ENCODE assay signal across 18 cellular contexts in the genomic region with DNA sequence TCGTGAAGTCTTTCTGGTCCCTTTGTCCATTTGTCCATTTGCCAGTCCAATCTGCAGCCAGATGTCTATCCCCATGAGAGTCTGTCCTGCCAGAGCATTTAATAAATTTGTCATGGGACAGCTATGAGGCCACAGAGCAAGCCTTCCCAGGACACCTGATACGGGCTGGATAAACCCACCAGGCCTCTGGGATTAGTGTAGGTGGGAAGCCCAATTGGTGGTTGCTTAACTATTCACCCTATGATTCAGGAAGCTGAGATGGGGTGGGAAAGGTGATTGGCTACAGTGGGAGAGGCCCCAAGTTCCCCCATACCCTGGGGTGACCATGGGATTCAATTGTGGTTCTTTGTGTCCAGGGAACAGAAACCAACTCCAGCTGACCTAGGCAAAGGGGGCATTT. TPM values are rescaled to one million over a fixed set of nuclear protein-coding genes. Genes with fewer than 3 reads are reported as not detected.
DNase-seq lines count a peak whose midpoint lies in the region; ATAC-seq and TF ChIP-seq lines count a peak whose summit lies in the region.
"Had no signal": no experiment of that assay in that cellular context is flagged by ENCODE, and none has a peak within 500 bp of the region (broad histone marks: within the 10 kb centered on the region; RNA-seq: fewer than 3 reads in every experiment).

No MANE protein-coding gene starts in this region.

- H3K9me3 Mint-ChIP-seq in activated T-helper 2 cell treated with anti-CD3 and anti-CD28 coated beads, Interferon-gamma antibody, Interleukin-2, Interleukin-4, amounts not matched to agents 10 μg/mL and 5 μg/mL and 100 μg/mL, durations not matched to agents 14 hours and 24 hours and 36 hours: peaks cover 3% of the 10 kb centered on the region

- H3K9me3 ChIP-seq in stomach (no peaks in the 10 kb centered on the region), body of pancreas (no peaks in the 10 kb centered on the region)
- H3K9me3 ChIP-seq: BLaER1 had no signal

- DNase-seq in activated CD8-positive, alpha-beta memory T cell treated with anti-CD3 and anti-CD28 coated beads for 24 hours: peak; percentile 41
- DNase-seq in activated CD8-positive, alpha-beta memory T cell treated with anti-CD3 and anti-CD28 coated beads, Interleukin-2, amount 50 U/mL, for 4 hours: no peak
- DNase-seq in activated T-helper 2 cell treated with anti-CD3 and anti-CD28 coated beads, Interferon-gamma antibody, Interleukin-2, Interleukin-4, amounts not matched to agents 10 μg/mL and 5 μg/mL and 100 μg/mL, durations not matched to agents 14 hours and 24 hours and 36 hours (ENCODE audit: low spot score): peak; percentile 2
- DNase-seq in mesenteric fat pad (ENCODE audit: low spot score) (peak; percentile 16), stomach (peak; percentile 9), GM13977 (ENCODE audit: low spot score) (no peak), body of pancreas (no peak)
- DNase-seq: CD8-positive, alpha-beta memory T cell; Kasumi-1; NCI-H1436; NCI-H2081; NCI-H2227 treated with DMSO at 0.1 percent for 48 hours; NCI-H524 treated with DMSO at 0.1 percent for 48 hours; OCI-M1 had no signal

- no peak for TF ChIP-seq EP300 in stomach (IDR thresholded peaks at IDR 0.05)

- no peak overlapping the region for H3K4me3 Mint-ChIP-seq in activated T-helper 2 cell treated with anti-CD3 and anti-CD28 coated beads, Interferon-gamma antibody, Interleukin-2, Interleukin-4, amounts not matched to agents 10 μg/mL and 5 μg/mL and 100 μg/mL, durations not matched to agents 14 hours and 24 hours and 36 hours (ENCODE audit: low read depth)
- H3K4me3 Mint-ChIP-seq: CD8-positive, alpha-beta memory T cell had no signal

- TF ChIP-seq CTCF in stomach (IDR thresholded peaks at IDR 0.05): no peak
- no peak for TF ChIP-seq CTCF in GM13977 (IDR thresholded peaks at IDR 0.05; ENCODE audit: extremely low read depth, insufficient read depth, missing control alignments)
- no peak for TF ChIP-seq CTCF in body of pancreas (IDR thresholded peaks at IDR 0.05)

- WGBS in stomach, 5 donors: 85 to 95% (median 88%) methylated on average over 2 of the region's 2 CpGs
- 87 to 96% methylated on average over 2 of the region's 2 CpGs for WGBS in body of pancreas, 2 donors

- H3K27me3 ChIP-seq in stomach (no peaks in the 10 kb centered on the region), body of pancreas (no peaks in the 10 kb centered on the region)
- H3K27me3 ChIP-seq: BLaER1 had no signal

- H3K4me1 ChIP-seq in stomach (peaks cover 0 to 8% (median 7%) of the 10 kb centered on the region in 4 donors), body of pancreas (peaks cover 15% of the 10 kb centered on the region)

- ATAC-seq in body of pancreas (no peak), GM21786 (IDR thresholded peaks at IDR 0.05; ENCODE audit: unreplicated experiment) (no peak)

- no peak overlapping the region for H3K27ac ChIP-seq in stomach
- no peak overlapping the region for H3K27ac ChIP-seq in body of pancreas
- H3K27ac ChIP-seq: 22Rv1, BLaER1, SK-N-MC had no signal

- H3K4me1 Mint-ChIP-seq in activated T-helper 2 cell treated with anti-CD3 and anti-CD28 coated beads, Interferon-gamma antibody, Interleukin-2, Interleukin-4, amounts not matched to agents 10 μg/mL and 5 μg/mL and 100 μg/mL, durations not matched to agents 14 hours and 24 hours and 36 hours (ENCODE audit: low read depth): peaks cover 23% of the 10 kb centered on the region

- no peaks in the 10 kb centered on the region for H3K36me3 ChIP-seq in stomach
- no peaks in the 10 kb centered on the region for H3K36me3 ChIP-seq in body of pancreas (replicated peaks in 1 of 2; ENCODE audit: insufficient read depth in 1 of 2, low read depth in 2 of 2)
- H3K36me3 ChIP-seq: BLaER1 had no signal

- H3K4me3 ChIP-seq in stomach (no peak overlapping the region), body of pancreas (no peak overlapping the region)
- H3K4me3 ChIP-seq: BLaER1, SK-N-MC had no signal

- intact Hi-C loops in activated T-helper 2 cell treated with anti-CD3 and anti-CD28 coated beads, Interferon-gamma antibody, Interleukin-2, Interleukin-4, amounts not matched to agents 10 μg/mL and 5 μg/mL and 100 μg/mL, durations not matched to agents 14 hours and 24 hours and 36 hours (cut with micrococcal nuclease): no loop called here
- intact Hi-C loops in stomach (cut with DNase I; ENCODE audit: low total_unique reads) (no loop called here), body of pancreas (cut with DNase I) (no loop called here)

- no peak for TF ChIP-seq POLR2A in stomach (IDR thresholded peaks at IDR 0.05)
- no peak for TF ChIP-seq POLR2A in body of pancreas (IDR thresholded peaks at IDR 0.05)

- no peak overlapping the region for H3K27ac Mint-ChIP-seq in activated T-helper 2 cell treated with anti-CD3 and anti-CD28 coated beads, Interferon-gamma antibody, Interleukin-2, Interleukin-4, amounts not matched to agents 10 μg/mL and 5 μg/mL and 100 μg/mL, durations not matched to agents 14 hours and 24 hours and 36 hours
- H3K27ac Mint-ChIP-seq: CD8-positive, alpha-beta memory T cell had no signal

- in situ Hi-C loops in GM13977 (cut with MboI; ENCODE audit: low pct_unique_long_range_greater_than_20kb, low sequenced_read_pairs, unreplicated experiment): no loop called here

- no peaks in the 10 kb centered on the region for H3K36me3 Mint-ChIP-seq in activated T-helper 2 cell treated with anti-CD3 and anti-CD28 coated beads, Interferon-gamma antibody, Interleukin-2, Interleukin-4, amounts not matched to agents 10 μg/mL and 5 μg/mL and 100 μg/mL, durations not matched to agents 14 hours and 24 hours and 36 hours (ENCODE audit: low read depth)

- H3K27me3 Mint-ChIP-seq in activated T-helper 2 cell treated with anti-CD3 and anti-CD28 coated beads, Interferon-gamma antibody, Interleukin-2, Interleukin-4, amounts not matched to agents 10 μg/mL and 5 μg/mL and 100 μg/mL, durations not matched to agents 14 hours and 24 hours and 36 hours (ENCODE audit: low read depth): peaks cover 29% of the 10 kb centered on the region

RNA-seq across cellular contexts. Expression of a gene that starts 40.0 kb away (rescaled TPM):
- total RNA-seq in activated T-helper 2 cell treated with anti-CD3 and anti-CD28 coated beads, Interferon-gamma antibody, Interleukin-2, Interleukin-4, amounts not matched to agents 10 μg/mL and 5 μg/mL and 100 μg/mL, durations not matched to agents 14 hours and 24 hours and 36 hours: 0.09 TPM in 1 of 2 replicates, not detected in the other
- total RNA-seq in mesenteric fat pad (31.4 TPM), stomach (10 to 100 TPM in 1 of 5 donors, 1 to 10 TPM in 1, under 1 TPM in 1, not detected in 2; 0.92 to 11.7 (median 1.9) TPM), body of pancreas (1 to 10 TPM; 2.3 to 7.0 TPM)
- 10 to 100 TPM in 2 of 3 donors, 1 to 10 TPM in 1; 5.3 to 41.5 (median 16.4) TPM for polyA plus RNA-seq in stomach
- polyA plus RNA-seq: CD8-positive, alpha-beta memory T cell had no signal

Comparison
In these comparisons a context has a peak if more than half of its experiments do, and no peak if none do; other contexts are left out.
1. DNase-seq: peak in activated CD8-positive, alpha-beta memory T cell treated with anti-CD3 and anti-CD28 coated beads for 24 hours (single experiment), activated T-helper 2 cell treated with anti-CD3 and anti-CD28 coated beads, Interferon-gamma antibody, Interleukin-2, Interleukin-4, amounts not matched to agents 10 μg/mL and 5 μg/mL and 100 μg/mL, durations not matched to agents 14 hours and 24 hours and 36 hours (single experiment), mesenteric fat pad (single experiment) and stomach (single experiment); none in activated CD8-positive, alpha-beta memory T cell treated with anti-CD3 and anti-CD28 coated beads, Interleukin-2, amount 50 U/mL, for 4 hours (single experiment), GM13977 (single experiment) and body of pancreas (0 of 4).